In genomic region chr7:143901710-143902587, GRCh38 we compare ENCODE assay signal across 8 cellular contexts.
DNase-seq lines count a peak whose midpoint lies in the region; ATAC-seq and TF ChIP-seq lines count a peak whose summit lies in the region.

A gene with protein sequence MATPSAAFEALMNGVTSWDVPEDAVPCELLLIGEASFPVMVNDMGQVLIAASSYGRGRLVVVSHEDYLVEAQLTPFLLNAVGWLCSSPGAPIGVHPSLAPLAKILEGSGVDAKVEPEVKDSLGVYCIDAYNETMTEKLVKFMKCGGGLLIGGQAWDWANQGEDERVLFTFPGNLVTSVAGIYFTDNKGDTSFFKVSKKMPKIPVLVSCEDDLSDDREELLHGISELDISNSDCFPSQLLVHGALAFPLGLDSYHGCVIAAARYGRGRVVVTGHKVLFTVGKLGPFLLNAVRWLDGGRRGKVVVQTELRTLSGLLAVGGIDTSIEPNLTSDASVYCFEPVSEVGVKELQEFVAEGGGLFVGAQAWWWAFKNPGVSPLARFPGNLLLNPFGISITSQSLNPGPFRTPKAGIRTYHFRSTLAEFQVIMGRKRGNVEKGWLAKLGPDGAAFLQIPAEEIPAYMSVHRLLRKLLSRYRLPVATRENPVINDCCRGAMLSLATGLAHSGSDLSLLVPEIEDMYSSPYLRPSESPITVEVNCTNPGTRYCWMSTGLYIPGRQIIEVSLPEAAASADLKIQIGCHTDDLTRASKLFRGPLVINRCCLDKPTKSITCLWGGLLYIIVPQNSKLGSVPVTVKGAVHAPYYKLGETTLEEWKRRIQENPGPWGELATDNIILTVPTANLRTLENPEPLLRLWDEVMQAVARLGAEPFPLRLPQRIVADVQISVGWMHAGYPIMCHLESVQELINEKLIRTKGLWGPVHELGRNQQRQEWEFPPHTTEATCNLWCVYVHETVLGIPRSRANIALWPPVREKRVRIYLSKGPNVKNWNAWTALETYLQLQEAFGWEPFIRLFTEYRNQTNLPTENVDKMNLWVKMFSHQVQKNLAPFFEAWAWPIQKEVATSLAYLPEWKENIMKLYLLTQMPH (minus strand): TSS chr7:143902176. CDS start chr7:143876608, 25,568 bp downstream.

- H3K4me3 Mint-ChIP-seq in central memory CD8-positive, alpha-beta T cell, result peak within 1 kb of the TSS; percentile 91

- H3K4me1 Mint-ChIP-seq in central memory CD8-positive, alpha-beta T cell, result peaks cover 25% of the 10 kb centered on the region

- peak within 1 kb of the TSS; percentile 90 for H3K27ac Mint-ChIP-seq in central memory CD8-positive, alpha-beta T cell (ENCODE audit: low read depth)

- no peaks in the 10 kb centered on the region for H3K9me3 Mint-ChIP-seq in central memory CD8-positive, alpha-beta T cell

- DNase-seq in AG09319 (ENCODE audit: extremely low read depth, low read depth), result peak; percentile 86
- peak; percentile 96 for DNase-seq in NCI-H2227 treated with DMSO at 0.1 percent for 48 hours (lab: John Stamatoyannopoulos, UW)
- peak; percentile 73 for DNase-seq in activated CD4-positive, CD25-positive, alpha-beta regulatory T cell treated with anti-CD3 and anti-CD28 coated beads, Interleukin-2, amount 50 U/mL, for 16 hours (ENCODE audit: low read depth, low spot score)
- peak; percentile 69 to 76 for DNase-seq in central memory CD8-positive, alpha-beta T cell (ENCODE audit: low spot score in 2 of 2)
- DNase-seq in islet precursor cell, result peak; percentile 98
- peak; percentile 80 to 92 (median 92) for DNase-seq in stimulated activated CD4-positive, alpha-beta T cell treated with anti-CD3 and anti-CD28 coated beads, Interleukin-12 subunit alpha, Interleukin-12 subunit beta, amount 100 ng/mL, for 48 hours (ENCODE audit: low read depth in 2 of 3, low spot score in 1 of 3)

- ATAC-seq in GM18909 (IDR thresholded peaks at IDR 0.05; ENCODE audit: poor library complexity, unreplicated experiment) (peak; percentile 95), HG03175 (IDR thresholded peaks at IDR 0.05; ENCODE audit: unreplicated experiment) (peak; percentile 90)
- peak; percentile 95 for ATAC-seq in central memory CD8-positive, alpha-beta T cell (replicated peaks; ENCODE audit: extremely low read depth, poor library complexity, severe bottlenecking)

- H3K27me3 Mint-ChIP-seq in central memory CD8-positive, alpha-beta T cell, result no peaks in the 10 kb centered on the region

- H3K36me3 Mint-ChIP-seq in central memory CD8-positive, alpha-beta T cell (ENCODE audit: insufficient read depth), result peaks cover 3% of the 10 kb centered on the region

- peak; percentile 47 for TF ChIP-seq CTCF in AG09319 (IDR thresholded peaks at IDR 0.05; ENCODE audit: low read depth, low read length)

Comparison
In these comparisons a context has a peak if more than half of its experiments do, and no peak if none do; other contexts are left out.
1. Peak in every context shown above with its lines: DNase-seq and ATAC-seq.